In genomic region chr12:93674386-93674785, GRCh38 we compare ENCODE assay signal across 27 cellular contexts.
"Had no signal": no experiment of that assay in that cellular context is flagged by ENCODE, and none has a peak within 500 bp of the region (broad histone marks: within the 10 kb centered on the region; RNA-seq: fewer than 3 reads in every experiment).

No MANE protein-coding gene starts in this region.

- DNase-seq: heart left ventricle; hypothalamus; immature natural killer cell; kidney; left colon; left lung; lower lobe of right lung; mammary epithelial cell; mesenchymal stem cell; naive thymus-derived CD8-positive, alpha-beta T cell; psoas muscle; stimulated activated CD4-positive, alpha-beta T cell treated with anti-CD3 and anti-CD28 coated beads, Interleukin-12 subunit alpha, Interleukin-12 subunit beta, amount 100 ng/mL, for 4 hours; stimulated activated CD4-positive, alpha-beta T cell treated with anti-CD3 and anti-CD28 coated beads, Interleukin-15, amount 100 ng/mL, for 24 hours; stimulated activated CD4-positive, alpha-beta T cell treated with anti-CD3 and anti-CD28 coated beads, Interleukin-2, amount 100 ng/mL, for 24 hours; stimulated activated CD4-positive, alpha-beta T cell treated with anti-CD3 and anti-CD28 coated beads, Interleukin-4, amount 100 ng/mL, for 1 hour; stimulated activated naive CD4-positive, alpha-beta T cell; tibial artery; trophoblast cell; upper lobe of right lung had no signal

- H3K27me3 ChIP-seq: heart left ventricle, left lung, suprapubic skin, tibial artery, upper lobe of right lung had no signal

- H3K9me3 ChIP-seq: heart left ventricle, lower lobe of right lung, psoas muscle, suprapubic skin, thoracic aorta, tibial artery, upper lobe of right lung had no signal

- H3K9ac ChIP-seq: parathyroid adenoma had no signal

- H3K9me3 Mint-ChIP-seq: immature natural killer cell had no signal

- H3K4me3 ChIP-seq: heart left ventricle, left lung, lower lobe of right lung, psoas muscle, skin epidermis, suprapubic skin, thoracic aorta, tibial artery, upper lobe of right lung had no signal

- ATAC-seq: heart left ventricle; left colon; left lung; lower lobe of right lung; naive thymus-derived CD8-positive, alpha-beta T cell; psoas muscle; sciatic nerve; upper lobe of right lung had no signal

- FAIRE-seq: islet of Langerhans, kidney, urothelium cell line had no signal

- H3K27ac Mint-ChIP-seq: stimulated activated naive CD8-positive, alpha-beta T cell treated with anti-CD3 and anti-CD28 coated beads, Interleukin-15, Interleukin-2, amounts not matched to agents 100 ng/mL and 50 ng/mL, for 24 hours had no signal

- H3K27ac ChIP-seq: left lung, lower lobe of right lung, parathyroid adenoma, psoas muscle, skin epidermis, suprapubic skin, thoracic aorta, tibial artery, upper lobe of right lung had no signal

- H3K4me3 Mint-ChIP-seq: immature natural killer cell; naive thymus-derived CD8-positive, alpha-beta T cell; stimulated activated naive CD8-positive, alpha-beta T cell treated with anti-CD3 and anti-CD28 coated beads, Interleukin-15, Interleukin-2, amounts not matched to agents 100 ng/mL and 50 ng/mL, for 24 hours had no signal

- H3K36me3 ChIP-seq: heart left ventricle, left lung, lower lobe of right lung, suprapubic skin, thoracic aorta, upper lobe of right lung had no signal

- H2AFZ ChIP-seq: parathyroid adenoma had no signal
